ENCODE assay signal across 8 cellular contexts in genomic region chr16:28553776-28554633, GRCh38. TPM values are rescaled to one million over a fixed set of nuclear protein-coding genes. Genes with fewer than 3 reads are reported as not detected.
DNase-seq lines count a peak whose midpoint lies in the region; ATAC-seq and TF ChIP-seq lines count a peak whose summit lies in the region.

SGF29 (plus strand) TSS chr16:28553920; CDS start chr16:28581070, 27,150 bp downstream.

- POLR2A ChIA-PET in AG04450 (lab: Yijun Ruan, JAX): interaction anchor here (0.6 kb wide), 1 partner anchor 309 kb away, joined by 3 read pairs; no protein-coding TSS in a partner anchor

- CTCF ChIA-PET in AG04450 (lab: Charles Lee): interaction anchor here (0.6 to 2.2 kb wide), 5 partner anchors 11 to 1232 kb away, joined by 3 to 8 read pairs (median 4); partner anchors contain the start of gene CLN3

- peak within 1 kb of the TSS; percentile 74 for H3K9ac ChIP-seq in smooth muscle cell (ENCODE audit: low read depth)

- H3K27ac ChIP-seq in AG04450 (ENCODE audit: low read depth, low read length): peak within 1 kb of the TSS; percentile 97
- peak within 1 kb of the TSS; percentile 100 for H3K27ac ChIP-seq in WERI-Rb-1
- peak within 1 kb of the TSS; percentile 98 to 99 for H3K27ac ChIP-seq in breast epithelium
- peak within 1 kb of the TSS; percentile 81 for H3K27ac ChIP-seq in smooth muscle cell (ENCODE audit: low read depth)

- H3K79me2 ChIP-seq in smooth muscle cell (ENCODE audit: low read depth): no peaks in the 10 kb centered on the region

- intact Hi-C loops in breast epithelium (cut with DNase I; ENCODE audit: low total_unique reads): no loop called here

- H3K9me3 ChIP-seq in AG04450 (ENCODE audit: control insufficient read depth, insufficient read depth, low read length): no peaks in the 10 kb centered on the region; the same call in 1 of the 2 replicates
- no peaks in the 10 kb centered on the region for H3K9me3 ChIP-seq in WERI-Rb-1 (ENCODE audit: severe bottlenecking)
- H3K9me3 ChIP-seq in breast epithelium: no peaks in the 10 kb centered on the region
- no peaks in the 10 kb centered on the region for H3K9me3 ChIP-seq in smooth muscle cell (replicated peaks; ENCODE audit: low read depth)

- peaks cover 22% of the 10 kb centered on the region for H3K36me3 ChIP-seq in WERI-Rb-1
- no peaks in the 10 kb centered on the region for H3K36me3 ChIP-seq in breast epithelium
- H3K36me3 ChIP-seq in smooth muscle cell (ENCODE audit: low read depth): no peaks in the 10 kb centered on the region

- TF ChIP-seq CTCF in AG04450 (IDR thresholded peaks at IDR 0.05; ENCODE audit: low read depth, low read length): peak; percentile 27; the same call in 1 of the 2 replicates
- peak; percentile 35; the same call in 1 of the 2 replicates for TF ChIP-seq CTCF in WERI-Rb-1 (IDR thresholded peaks at IDR 0.05; ENCODE audit: low read depth, low read length)
- peak in 2 of 3 donors; percentile 19 to 21 for TF ChIP-seq CTCF in breast epithelium (IDR thresholded peaks at IDR 0.05)
- peak; percentile 17 for TF ChIP-seq CTCF in smooth muscle cell (IDR thresholded peaks at IDR 0.05; ENCODE audit: borderline replicate concordance, insufficient read depth, poor library complexity, severe bottlenecking)

- DNase-seq in AG04450 (ENCODE audit: low read depth, low spot score): peak; percentile 86
- DNase-seq in NCI-H2227 (lab: John Stamatoyannopoulos, UW; ENCODE audit: unreplicated experiment): peak; percentile 95
- peak; percentile 89 for DNase-seq in WERI-Rb-1
- peak; percentile 89 to 94 for DNase-seq in breast epithelium (ENCODE audit: low spot score in 2 of 2)
- peak; percentile 97 for DNase-seq in iPS-NIHi11 (ENCODE audit: low spot score)
- DNase-seq in smooth muscle cell (lab: John Stamatoyannopoulos, UW; ENCODE audit: unreplicated experiment): peak; percentile 92

- H3K4me1 ChIP-seq in breast epithelium (no peaks in the 10 kb centered on the region), smooth muscle cell (ENCODE audit: low read depth) (peaks cover 3% of the 10 kb centered on the region)

- peak; percentile 75 for ATAC-seq in GM18868 (IDR thresholded peaks at IDR 0.05; ENCODE audit: unreplicated experiment)
- peak; percentile 67 for ATAC-seq in HG03108 (IDR thresholded peaks at IDR 0.05; ENCODE audit: unreplicated experiment)

- peak; percentile 67 for TF ChIP-seq POLR2A in breast epithelium (IDR thresholded peaks at IDR 0.05)

- 5% methylated on average over 70 of the region's 88 CpGs for WGBS in smooth muscle cell (ENCODE audit: low lambda C conversion rate)

- H3K27me3 ChIP-seq in AG04450 (ENCODE audit: control insufficient read depth, insufficient read depth, low read length) (no peaks in the 10 kb centered on the region), WERI-Rb-1 (ENCODE audit: insufficient read depth, low read depth, severe bottlenecking) (no peaks in the 10 kb centered on the region), breast epithelium (no peaks in the 10 kb centered on the region), smooth muscle cell (ENCODE audit: low read depth) (no peaks in the 10 kb centered on the region)

- no peaks in the 10 kb centered on the region for H4K20me1 ChIP-seq in smooth muscle cell (ENCODE audit: low read depth)

- H2AFZ ChIP-seq in smooth muscle cell (ENCODE audit: low read depth): peak within 1 kb of the TSS; percentile 84

- H3F3A ChIP-seq in smooth muscle cell (ENCODE audit: low read depth): no peaks in the 10 kb centered on the region

- peak within 1 kb of the TSS; percentile 92 for H3K4me2 ChIP-seq in smooth muscle cell

- H3K4me3 ChIP-seq in AG04450 (ENCODE audit: low read depth, low read length): peak within 1 kb of the TSS; percentile 86
- H3K4me3 ChIP-seq in WERI-Rb-1 (ENCODE audit: low read depth, low read length): peak within 1 kb of the TSS; percentile 79
- H3K4me3 ChIP-seq in breast epithelium: peak within 1 kb of the TSS; percentile 64 to 88 (median 68)
- peak within 1 kb of the TSS; percentile 70 for H3K4me3 ChIP-seq in smooth muscle cell

RNA-seq across cellular contexts. Expression of gene SGF29, which starts in this region (rescaled TPM):
- polyA plus RNA-seq in AG04450 (2011; rRNA removed) (1.7 and 3.1 TPM in 2 replicates), smooth muscle cell (9.4 and 11.9 TPM in 2 replicates)
- polyA minus RNA-seq in AG04450 (2011; rRNA and poly(A)+ RNA removed): 4.9 and 6.4 TPM in 2 replicates
- total RNA-seq in breast epithelium (10 to 100 TPM; 28.5 to 35.8 (median 28.8) TPM), smooth muscle cell (4.9 and 5.7 TPM in 2 replicates)

Comparison
In these comparisons a context has a peak if more than half of its experiments do, and no peak if none do; other contexts are left out.
1. Peak in every context shown above with its lines: DNase-seq, ATAC-seq, H3K4me3 ChIP-seq and H3K27ac ChIP-seq.